Comparison of ENCODE assay signal across 9 cellular contexts in genomic region chr19:16106121-16106520, GRCh38. TPM values are rescaled to one million over a fixed set of nuclear protein-coding genes. Genes with fewer than 3 reads are reported as not detected.
A peak's percentile ranks its signal among the peaks of the same experiment; 100 is the strongest.
DNase-seq lines count a peak whose midpoint lies in the region; ATAC-seq and TF ChIP-seq lines count a peak whose summit lies in the region.
"Had no signal": no experiment of that assay in that cellular context is flagged by ENCODE, and none has a peak within 500 bp of the region (broad histone marks: within the 10 kb centered on the region; RNA-seq: fewer than 3 reads in every experiment).

No MANE protein-coding gene starts in this region.

- H3K4me1 ChIP-seq in Panc1 (ENCODE audit: control insufficient read depth, insufficient read depth, low read length), result no peaks in the 10 kb centered on the region
- H3K4me1 ChIP-seq in sigmoid colon, result peaks cover 0 to 7% (median 5%) of the 10 kb centered on the region in 4 donors

- CTCF ChIA-PET in Panc1 (lab: Charles Lee), result no interaction called here

- DNase-seq in NCI-H82 (lab: John Stamatoyannopoulos, UW) (peak; percentile 25), NCI-H82 treated with DMSO at 0.1 percent for 48 hours (lab: John Stamatoyannopoulos, UW; ENCODE audit: unreplicated experiment) (no peak), Panc1 (ENCODE audit: low read depth, low spot score) (peak; percentile 36), epithelial cell of esophagus (ENCODE audit: low read depth) (peak; percentile 53), sigmoid colon (no peak), NCI-H2227 treated with DMSO at 0.1 percent for 48 hours (lab: John Stamatoyannopoulos, UW) (no peak), NCI-H510A (lab: John Stamatoyannopoulos, UW) (no peak), SIG-M5 (lab: John Stamatoyannopoulos, UW) (no peak)

- H3K27ac ChIP-seq in Panc1 (ENCODE audit: low read length), result no peak overlapping the region
- H3K27ac ChIP-seq in sigmoid colon, result peak overlapping the region; percentile 40 to 53 (median 44)
- H3K27ac ChIP-seq: 22Rv1 had no signal

- no TSS peak for BruUV-seq in Panc1 (replicated peaks; lab: Mats Ljungman, UMichigan)

- POLR2A ChIA-PET in Panc1 (lab: Charles Lee), result no interaction called here

- peak; percentile 54 for ATAC-seq in Panc1

- TF ChIP-seq CTCF in Panc1 (IDR thresholded peaks at IDR 0.05) (no peak), epithelial cell of esophagus (IDR thresholded peaks at IDR 0.05; ENCODE audit: insufficient read depth, low read depth, low read length, missing control alignments) (no peak), sigmoid colon (IDR thresholded peaks at IDR 0.05) (no peak)

- H3K36me3 ChIP-seq in Panc1 (ENCODE audit: control insufficient read depth, insufficient read depth, low read length) (no peaks in the 10 kb centered on the region; the same call in 1 of the 2 replicates), sigmoid colon (peaks cover 27 to 30% (median 28%) of the 10 kb centered on the region in 4 donors)

- WGBS in sigmoid colon, 2 donors, result 3 to 19% methylated on average over 3 of the region's 3 CpGs

- TF ChIP-seq EP300 in sigmoid colon (IDR thresholded peaks at IDR 0.05), result no peak

- no peaks in the 10 kb centered on the region for H3K27me3 ChIP-seq in Panc1 (ENCODE audit: control insufficient read depth, insufficient read depth, low read length)
- no peaks in the 10 kb centered on the region for H3K27me3 ChIP-seq in sigmoid colon

- in situ Hi-C loops in Panc1 (cut with HindIII; ENCODE audit: low pct_unique_long_range_greater_than_20kb, low sequenced_read_pairs), result no loop called here

- H3K4me3 ChIP-seq in Panc1 (ENCODE audit: low read depth in 2 of 2, low read length in 2 of 2) (no peak overlapping the region), epithelial cell of esophagus (ENCODE audit: low read length) (no peak overlapping the region), sigmoid colon (no peak overlapping the region)

- no peak for TF ChIP-seq POLR2A in sigmoid colon (IDR thresholded peaks at IDR 0.05)

- H3K9me3 ChIP-seq in Panc1 (ENCODE audit: control insufficient read depth, insufficient read depth, low read depth, low read length) (no peaks in the 10 kb centered on the region), sigmoid colon (no peaks in the 10 kb centered on the region)

- intact Hi-C loops in Panc1 (cut with micrococcal nuclease; ENCODE audit: unreplicated experiment) (no loop called here), sigmoid colon (cut with DNase I) (no loop called here)

RNA-seq across cellular contexts. Expression of gene RAB8A, which starts 5.6 kb away (rescaled TPM):
- total RNA-seq in Panc1 (2021; ENCODE audit: unreplicated experiment), result 75.8 TPM
- polyA plus RNA-seq in Panc1 (2012; ENCODE audit: insufficient read length), result 61.5 TPM
- 10 to 100 TPM; 32.8 to 43.9 (median 34.9) TPM for total RNA-seq in sigmoid colon
- polyA plus RNA-seq in sigmoid colon, result 100 to 1,000 TPM in 1 of 3 donors, 10 to 100 TPM in 2; 64.3 to 126 (median 79.4) TPM

RNA-seq across cellular contexts. Expression of gene TPM4, which starts 29.8 kb away (rescaled TPM):
- total RNA-seq in Panc1 (2021; ENCODE audit: unreplicated experiment) (165 TPM), sigmoid colon (100 to 1,000 TPM; 222 to 826 (median 353) TPM)
- 231 TPM for polyA plus RNA-seq in Panc1 (2012; ENCODE audit: insufficient read length)
- polyA plus RNA-seq in sigmoid colon, result 100 to 1,000 TPM; 313 to 464 (median 374) TPM

RNA-seq across cellular contexts. Expression of gene HSH2D, which starts 37.4 kb away (rescaled TPM):
- total RNA-seq in Panc1 (2021; ENCODE audit: unreplicated experiment), result not detected
- not detected for polyA plus RNA-seq in Panc1 (2012; ENCODE audit: insufficient read length)
- 1 to 10 TPM in 2 of 4 donors, not detected in 2; 2.5 to 3.3 TPM for total RNA-seq in sigmoid colon
- 10 to 100 TPM; 14.4 to 40.0 (median 22.9) TPM for polyA plus RNA-seq in sigmoid colon

Comparison
In these comparisons a context has a peak if more than half of its experiments do, and no peak if none do; other contexts are left out.
1. DNase-seq: peak in NCI-H82 (single experiment), Panc1 (single experiment) and epithelial cell of esophagus (single experiment); none in NCI-H82 treated with DMSO at 0.1 percent for 48 hours (single experiment), sigmoid colon (single experiment), NCI-H2227 treated with DMSO at 0.1 percent for 48 hours (single experiment), NCI-H510A (single experiment) and SIG-M5 (single experiment).